ENCODE assay signal across 27 cellular contexts in the genomic region with DNA sequence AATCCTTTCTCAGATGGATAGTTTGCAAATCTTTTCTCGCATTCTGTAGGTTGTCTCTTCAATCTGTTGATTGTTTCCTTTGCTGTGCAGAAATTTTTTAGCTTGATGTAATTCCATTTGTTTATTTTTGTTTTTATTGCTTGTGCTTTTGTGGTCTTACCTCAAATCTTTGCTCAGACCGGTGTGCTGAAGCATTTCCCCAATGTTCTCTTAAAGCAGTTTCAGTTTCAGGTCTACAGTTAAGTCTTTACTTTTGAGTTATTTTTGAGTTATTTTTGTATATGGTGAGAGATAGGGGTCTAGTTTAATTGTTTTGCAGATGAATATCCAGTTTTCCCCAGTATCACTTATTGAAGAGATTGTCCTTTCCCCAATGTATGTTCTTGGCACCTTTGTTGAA. TPM values are rescaled to one million over a fixed set of nuclear protein-coding genes. Genes with fewer than 3 reads are reported as not detected.
A peak's percentile ranks its signal among the peaks of the same experiment; 100 is the strongest.
DNase-seq lines count a peak whose midpoint lies in the region; ATAC-seq and TF ChIP-seq lines count a peak whose summit lies in the region.
"Had no signal": no experiment of that assay in that cellular context is flagged by ENCODE, and none has a peak within 500 bp of the region (broad histone marks: within the 10 kb centered on the region; RNA-seq: fewer than 3 reads in every experiment).

No MANE protein-coding gene starts in this region.

- H3K9me3 ChIP-seq in Karpas-422 (ENCODE audit: low read length) = no peaks in the 10 kb centered on the region
- H3K9me3 ChIP-seq: vagina had no signal

- H3K27me3 Mint-ChIP-seq in naive thymus-derived CD8-positive, alpha-beta T cell = peaks cover 0 to 12% (median 5%) of the 10 kb centered on the region in 5 donors
- H3K27me3 Mint-ChIP-seq in MCF 10A (ENCODE audit: insufficient read depth, unreplicated experiment) = peaks cover 66% of the 10 kb centered on the region

- BruUV-seq in MCF 10A (replicated peaks; lab: Mats Ljungman, UMichigan) = no TSS peak

- no peaks in the 10 kb centered on the region for H3K79me2 ChIP-seq in Karpas-422 (ENCODE audit: low read length)

- no peak overlapping the region for H3K4me3 Mint-ChIP-seq in naive thymus-derived CD8-positive, alpha-beta T cell
- H3K4me3 Mint-ChIP-seq in MCF 10A (ENCODE audit: unreplicated experiment) = no peak overlapping the region
- H3K4me3 Mint-ChIP-seq: CD14-positive monocyte, natural killer cell had no signal

- peaks cover 0 to 5% (median 0%) of the 10 kb centered on the region in 4 donors for H3K4me1 Mint-ChIP-seq in naive thymus-derived CD8-positive, alpha-beta T cell
- no peaks in the 10 kb centered on the region for H3K4me1 Mint-ChIP-seq in MCF 10A (ENCODE audit: insufficient read depth, unreplicated experiment)
- H3K4me1 Mint-ChIP-seq: natural killer cell had no signal

- no peaks in the 10 kb centered on the region for H3K9me2 ChIP-seq in Karpas-422 (replicated peaks; ENCODE audit: insufficient read depth, low read length)

- in situ Hi-C loops in GM13977 (cut with MboI; ENCODE audit: low pct_unique_long_range_greater_than_20kb, low sequenced_read_pairs, unreplicated experiment) = no loop called here

- ATAC-seq in GM19351 (IDR thresholded peaks at IDR 0.05; ENCODE audit: unreplicated experiment) (peak; percentile 83), HG02678 (IDR thresholded peaks at IDR 0.05; ENCODE audit: unreplicated experiment) (peak; percentile 76), HG03460 (IDR thresholded peaks at IDR 0.05; ENCODE audit: unreplicated experiment) (peak; percentile 71), Right ventricle myocardium inferior (no peak)
- ATAC-seq in naive thymus-derived CD8-positive, alpha-beta T cell = no peak
- ATAC-seq: K562, natural killer cell had no signal

- TF ChIP-seq CTCF in GM13977 (IDR thresholded peaks at IDR 0.05; ENCODE audit: extremely low read depth, insufficient read depth, missing control alignments) (no peak), MCF 10A (IDR thresholded peaks at IDR 0.05; ENCODE audit: unreplicated experiment) (no peak)

- H3K27ac Mint-ChIP-seq in naive thymus-derived CD8-positive, alpha-beta T cell = no peak overlapping the region
- no peak overlapping the region for H3K27ac Mint-ChIP-seq in MCF 10A (ENCODE audit: low read depth, unreplicated experiment)
- H3K27ac Mint-ChIP-seq: CD14-positive monocyte, natural killer cell had no signal

- H3K9ac ChIP-seq in Karpas-422 (ENCODE audit: low read length) = no peak overlapping the region

- peak; percentile 19 for DNase-seq in GM13977 (ENCODE audit: low spot score)
- DNase-seq in naive thymus-derived CD8-positive, alpha-beta T cell = no peak
- DNase-seq in Karpas-422 = no peak
- no peak for DNase-seq in Right ventricle myocardium inferior (ENCODE audit: missing footprints)
- DNase-seq in MCF 10A (ENCODE audit: unreplicated experiment) = no peak
- DNase-seq: activated CD4-positive, alpha-beta T cell treated with anti-CD3 and anti-CD28 coated beads for 4 hours; activated gamma-delta T cell treated with Interleukin-2 at 50 U/mL for 16 hours; amygdala; caudate nucleus; DMS153; effector memory CD4-positive, alpha-beta T cell; head of caudate nucleus; natural killer cell; NCI-H1092; NCI-H69; PC-9; stimulated activated CD4-positive, alpha-beta T cell treated with anti-CD3 and anti-CD28 coated beads, Interleukin-4, amount 100 ng/mL, for 24 hours; T-helper 9 cell had no signal

- no peak overlapping the region for H2AFZ ChIP-seq in Karpas-422 (ENCODE audit: low read length)
- H2AFZ ChIP-seq: PC-9 had no signal

- H3K9me3 Mint-ChIP-seq in naive thymus-derived CD8-positive, alpha-beta T cell = peaks cover 0 to 12% (median 3%) of the 10 kb centered on the region in 9 donors
- H3K9me3 Mint-ChIP-seq in MCF 10A (ENCODE audit: unreplicated experiment) = no peaks in the 10 kb centered on the region

- POLR2A ChIA-PET in naive thymus-derived CD8-positive, alpha-beta T cell (lab: Charles Lee) = no interaction called here
- POLR2A ChIA-PET in MCF 10A (lab: Yijun Ruan, JAX) = interaction anchor here (0.7 kb wide), 1 partner anchor 53 kb away, joined by 3 read pairs; no protein-coding TSS in a partner anchor

- H3K27ac ChIP-seq in Karpas-422 (ENCODE audit: low read length) = no peak overlapping the region
- H3K27ac ChIP-seq: PC-9, SK-N-MC, skin epidermis, vagina had no signal

- H3K4me3 ChIP-seq in Karpas-422 (ENCODE audit: low read length) = no peak overlapping the region
- H3K4me3 ChIP-seq: K562, lung, PC-9, SK-N-MC, skin epidermis, vagina had no signal

- no peak overlapping the region for H3K4me2 ChIP-seq in Karpas-422 (ENCODE audit: low read depth, low read length, poor library complexity, severe bottlenecking)
- H3K4me2 ChIP-seq: PC-9 had no signal

- intact Hi-C loops in Right ventricle myocardium inferior (cut with DNase I) = no loop called here
- intact Hi-C loops in MCF 10A (cut with micrococcal nuclease) = no loop called here

- H3K36me3 Mint-ChIP-seq in naive thymus-derived CD8-positive, alpha-beta T cell = peaks cover 0 to 13% (median 2%) of the 10 kb centered on the region in 3 donors
- no peaks in the 10 kb centered on the region for H3K36me3 Mint-ChIP-seq in MCF 10A (ENCODE audit: insufficient read depth, unreplicated experiment)
- H3K36me3 Mint-ChIP-seq: CD14-positive monocyte, natural killer cell had no signal

- H3K27me3 ChIP-seq in Karpas-422 (ENCODE audit: low read length) = no peaks in the 10 kb centered on the region
- H3K27me3 ChIP-seq: vagina had no signal

- H3K36me3 ChIP-seq in Karpas-422 (ENCODE audit: insufficient read depth, low read length) = no peaks in the 10 kb centered on the region
- H3K36me3 ChIP-seq: vagina had no signal

- H3K4me1 ChIP-seq in Karpas-422 (ENCODE audit: low read length) = peaks cover 6% of the 10 kb centered on the region; the same call in 1 of the 2 replicates
- H3K4me1 ChIP-seq: vagina had no signal

- no peaks in the 10 kb centered on the region for H4K20me1 ChIP-seq in Karpas-422 (ENCODE audit: insufficient read depth, low read depth, low read length)

- CTCF ChIA-PET in MCF 10A (lab: Yijun Ruan, JAX) = no interaction called here

RNA-seq across cellular contexts. Expression of gene SLC25A14, which starts 18.2 kb away (rescaled TPM):
- total RNA-seq in naive thymus-derived CD8-positive, alpha-beta T cell = 10 to 100 TPM; 14.5 to 15.3 TPM
- polyA plus RNA-seq in naive thymus-derived CD8-positive, alpha-beta T cell = 1 to 10 TPM; 3.9 to 7.3 (median 6.7) TPM
- 18.3 and 20.8 TPM in 2 replicates for total RNA-seq in Karpas-422 (2014; rRNA removed; shearing (Covaris generic); ENCODE audit: low replicate concordance)
- total RNA-seq in Right ventricle myocardium inferior (4.8 TPM), MCF 10A (2022) (12.5 and 13.7 TPM in 2 replicates)

RNA-seq across cellular contexts. Expression of gene ZNF280C, which starts 52.9 kb away (rescaled TPM):
- 1 to 10 TPM; 5.7 to 6.7 TPM for total RNA-seq in naive thymus-derived CD8-positive, alpha-beta T cell
- polyA plus RNA-seq in naive thymus-derived CD8-positive, alpha-beta T cell = 1 to 10 TPM; 1.3 to 3.5 (median 2.9) TPM
- 8.4 and 29.6 TPM in 2 replicates for total RNA-seq in Karpas-422 (2014; rRNA removed; shearing (Covaris generic); ENCODE audit: low replicate concordance)
- total RNA-seq in Right ventricle myocardium inferior (1.5 TPM), MCF 10A (2022) (5.5 and 6.6 TPM in 2 replicates)

Comparison
In these comparisons a context has a peak if more than half of its experiments do, and no peak if none do; other contexts are left out.
1. ATAC-seq: peak in GM19351 (single experiment), HG02678 (single experiment) and HG03460 (single experiment); none in naive thymus-derived CD8-positive, alpha-beta T cell (0 of 2) and Right ventricle myocardium inferior (single experiment).